In genomic region chr10:43037942-43038782, GRCh38 we compare ENCODE assay signal across 20 cellular contexts. TPM values are rescaled to one million over a fixed set of nuclear protein-coding genes. Genes with fewer than 3 reads are reported as not detected.
"Had no signal": no experiment of that assay in that cellular context is flagged by ENCODE, and none has a peak within 500 bp of the region (broad histone marks: within the 10 kb centered on the region; RNA-seq: fewer than 3 reads in every experiment).

No MANE protein-coding gene starts in this region.

- H3K4me1 ChIP-seq: psoas muscle, testis had no signal

- DNase-seq: activated CD4-positive, alpha-beta T cell treated with anti-CD3 and anti-CD28 coated beads for 4 hours; activated gamma-delta T cell; activated T-cell treated with anti-CD3 and anti-CD28 coated beads, Interleukin-2, amount 50 U/mL, for 4 hours; amygdala; brain microvascular endothelial cell; cerebellar nuclear complex; glutamatergic neuron; left ventricle myocardium superior; midbrain; nucleus accumbens; psoas muscle; stimulated activated CD4-positive, alpha-beta T cell treated with anti-CD3 and anti-CD28 coated beads, Interleukin-4, amount 100 ng/mL, for 1 hour; stimulated activated naive CD8-positive, alpha-beta T cell treated with anti-CD3 and anti-CD28 coated beads, Interleukin-15, amount 100 ng/mL, for 72 hours; T1000; testis had no signal

- H3K27ac ChIP-seq: brain microvascular endothelial cell, psoas muscle, testis, VCaP had no signal

- ATAC-seq: activated T-cell treated with anti-CD3 and anti-CD28 coated beads, Interleukin-2, amount 50 U/mL, for 4 hours; esophagus mucosa; psoas muscle; stimulated activated naive CD8-positive, alpha-beta T cell treated with anti-CD3 and anti-CD28 coated beads, Interleukin-15, amount 100 ng/mL, for 72 hours; T-cell had no signal

- H3K27me3 Mint-ChIP-seq: stimulated activated naive CD8-positive, alpha-beta T cell treated with anti-CD3 and anti-CD28 coated beads, Interleukin-15, amount 100 ng/mL, for 72 hours had no signal

- H3K9me3 ChIP-seq: testis had no signal

- H3K27me3 ChIP-seq: brain microvascular endothelial cell, testis had no signal

- H3K4me3 ChIP-seq: psoas muscle, testis had no signal

- H3K4me3 Mint-ChIP-seq: activated naive CD8-positive, alpha-beta T cell; activated T-cell treated with anti-CD3 and anti-CD28 coated beads, Interleukin-2, amount 50 U/mL, for 4 hours; stimulated activated naive CD8-positive, alpha-beta T cell treated with anti-CD3 and anti-CD28 coated beads, Interleukin-15, amount 100 ng/mL, for 72 hours; T-cell had no signal

- H3K36me3 Mint-ChIP-seq: activated naive CD8-positive, alpha-beta T cell; T-cell had no signal

- H3K27ac Mint-ChIP-seq: activated naive CD8-positive, alpha-beta T cell; stimulated activated naive CD8-positive, alpha-beta T cell treated with anti-CD3 and anti-CD28 coated beads, Interleukin-15, amount 100 ng/mL, for 72 hours; T-cell had no signal

- H3K36me3 ChIP-seq: brain microvascular endothelial cell had no signal

RNA-seq across cellular contexts. Expression of gene RET, which starts 38.7 kb away (rescaled TPM):
- total RNA-seq: SK-MEL-5 had no signal
